In the genomic region with DNA sequence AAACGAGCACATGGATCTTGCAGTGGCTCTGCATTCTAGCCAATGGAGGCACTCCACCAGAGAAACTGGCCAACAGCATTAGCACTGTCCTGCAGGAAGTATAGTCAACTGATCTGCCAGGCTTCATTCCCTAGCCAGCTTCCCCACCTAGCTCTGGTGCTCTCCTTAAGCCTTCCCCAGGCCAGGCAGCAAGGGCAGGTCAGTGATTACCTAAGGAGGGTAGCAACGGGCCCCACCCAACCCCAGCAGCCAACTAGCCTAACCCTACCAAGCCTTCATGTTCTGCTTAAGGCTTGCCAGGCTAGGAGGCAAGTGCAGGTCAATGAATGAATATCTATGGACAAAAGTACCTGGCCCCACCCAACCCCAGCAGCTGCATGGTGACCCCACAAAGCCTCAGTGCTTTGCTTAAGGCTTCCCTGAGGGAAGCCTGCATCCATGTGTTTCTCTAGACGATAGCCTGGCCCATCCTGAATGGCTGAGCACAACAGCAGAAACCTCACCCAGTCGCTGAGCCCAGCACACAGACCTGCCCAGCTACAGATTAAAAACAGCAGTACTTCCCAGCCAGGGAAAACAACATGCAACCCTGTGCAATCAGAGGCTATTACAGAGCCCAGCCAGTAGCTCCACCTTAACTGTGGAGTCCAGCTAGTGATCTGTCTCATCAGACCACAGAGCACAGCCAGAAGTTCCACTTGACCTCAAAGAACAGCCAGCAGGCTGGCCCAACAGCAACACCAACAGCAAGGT, we compare ENCODE assay signal across 18 cellular contexts. TPM values are rescaled to one million over a fixed set of nuclear protein-coding genes. Genes with fewer than 3 reads are reported as not detected.
A peak's percentile ranks its signal among the peaks of the same experiment; 100 is the strongest.
DNase-seq lines count a peak whose midpoint lies in the region; ATAC-seq and TF ChIP-seq lines count a peak whose summit lies in the region.
"Had no signal": no experiment of that assay in that cellular context is flagged by ENCODE, and none has a peak within 500 bp of the region (broad histone marks: within the 10 kb centered on the region; RNA-seq: fewer than 3 reads in every experiment).

No MANE protein-coding gene starts in this region.

- peaks cover 31 to 51% (median 41%) of the 10 kb centered on the region in 6 donors for H3K9me3 Mint-ChIP-seq in immature natural killer cell
- H3K9me3 Mint-ChIP-seq in natural killer cell treated with Interleukin-12 subunit alpha and Interleukin-12 subunit beta and Interleukin-15 and Interleukin-18, amount 100 ng/mL, for 72 hours, result peaks cover 11% of the 10 kb centered on the region

- H3K4me1 Mint-ChIP-seq in immature natural killer cell, result peaks cover 28 to 42% of the 10 kb centered on the region in 2 donors
- H3K4me1 Mint-ChIP-seq in natural killer cell treated with Interleukin-12 subunit alpha and Interleukin-12 subunit beta and Interleukin-15 and Interleukin-18, amount 100 ng/mL, for 72 hours (ENCODE audit: low read depth in 2 of 2), result peaks cover 12 to 13% of the 10 kb centered on the region in 2 donors
- H3K4me1 Mint-ChIP-seq: B cell had no signal

- H3K27ac ChIP-seq in colonic mucosa, result peak overlapping the region; percentile 68
- H3K27ac ChIP-seq: KMS-11, PC-9 had no signal

- H3K4me3 Mint-ChIP-seq in immature natural killer cell, result peak overlapping the region; percentile 39 to 59 (median 56)
- no peak overlapping the region for H3K4me3 Mint-ChIP-seq in natural killer cell treated with Interleukin-12 subunit alpha and Interleukin-12 subunit beta and Interleukin-15 and Interleukin-18, amount 100 ng/mL, for 72 hours
- H3K4me3 Mint-ChIP-seq: B cell, CD14-positive monocyte had no signal

- H3K36me3 Mint-ChIP-seq in immature natural killer cell, result peaks cover 29 to 39% (median 34%) of the 10 kb centered on the region in 3 donors
- H3K36me3 Mint-ChIP-seq in natural killer cell treated with Interleukin-12 subunit alpha and Interleukin-12 subunit beta and Interleukin-15 and Interleukin-18, amount 100 ng/mL, for 72 hours, result peaks cover 30% of the 10 kb centered on the region
- H3K36me3 Mint-ChIP-seq: CD14-positive monocyte had no signal

- no peaks in the 10 kb centered on the region for H3K4me1 ChIP-seq in colonic mucosa

- H3K27ac Mint-ChIP-seq in immature natural killer cell, result peak overlapping the region; percentile 72 to 94 (median 82)
- peak overlapping the region; percentile 24 to 27 for H3K27ac Mint-ChIP-seq in natural killer cell treated with Interleukin-12 subunit alpha and Interleukin-12 subunit beta and Interleukin-15 and Interleukin-18, amount 100 ng/mL, for 72 hours
- H3K27ac Mint-ChIP-seq: B cell, CD14-positive monocyte had no signal

- intact Hi-C loops in colonic mucosa (cut with DNase I), result no loop called here

- no peak for TF ChIP-seq CTCF in colonic mucosa (IDR thresholded peaks at IDR 0.05)

- ATAC-seq in natural killer cell treated with Interleukin-12 subunit alpha and Interleukin-12 subunit beta and Interleukin-15 and Interleukin-18, amount 100 ng/mL, for 72 hours, result no peak

- DNase-seq in HT-29 (ENCODE audit: low spot score), result peak; percentile 86
- DNase-seq in colonic mucosa, result peak; percentile 79
- no peak for DNase-seq in immature natural killer cell
- no peak for DNase-seq in natural killer cell treated with Interleukin-12 subunit alpha and Interleukin-12 subunit beta and Interleukin-15 and Interleukin-18, amount 100 ng/mL, for 72 hours (ENCODE audit: low spot score)
- DNase-seq in NCI-H187 treated with DMSO at 0.1 percent for 48 hours (lab: John Stamatoyannopoulos, UW), result no peak
- DNase-seq in AG08396 (ENCODE audit: low spot score), result no peak
- DNase-seq in epidermal melanocyte (ENCODE audit: insufficient read length, low spot score), result no peak
- DNase-seq: IMR-90, NCI-H1694 treated with DMSO at 0.1 percent for 48 hours, NCI-H2107, NCI-H2227 treated with DMSO at 0.1 percent for 48 hours, NCI-H510A, PC-9, RPMI8226, SHP77 had no signal

- no peaks in the 10 kb centered on the region for H3K36me3 ChIP-seq in colonic mucosa

- H3K9me3 ChIP-seq in colonic mucosa, result no peaks in the 10 kb centered on the region

- H3K4me3 ChIP-seq in colonic mucosa, result no peak overlapping the region
- H3K4me3 ChIP-seq: PC-9 had no signal

- H3K27me3 Mint-ChIP-seq in immature natural killer cell (ENCODE audit: low read depth in 3 of 3), result peaks cover 0 to 3% (median 1%) of the 10 kb centered on the region in 3 donors
- no peaks in the 10 kb centered on the region for H3K27me3 Mint-ChIP-seq in natural killer cell treated with Interleukin-12 subunit alpha and Interleukin-12 subunit beta and Interleukin-15 and Interleukin-18, amount 100 ng/mL, for 72 hours

- H3K9ac ChIP-seq in colonic mucosa (ENCODE audit: low read depth in 2 of 2, low read length in 2 of 2), result peak overlapping the region in 1 of 2 donors; percentile 10
- H3K9ac ChIP-seq: KMS-11 had no signal

- H3K27me3 ChIP-seq in colonic mucosa, result no peaks in the 10 kb centered on the region

RNA-seq across cellular contexts. Expression of a gene that starts 28.5 kb away (rescaled TPM):
- 5.6 and 12.5 TPM in 2 replicates for total RNA-seq in HT-29 (2014; rRNA removed; shearing (Covaris generic))
- total RNA-seq in colonic mucosa, result 100 to 1,000 TPM; 162 to 390 TPM
- 10 to 100 TPM in 1 of 3 donors, 1 to 10 TPM in 2; 2.2 to 11.4 (median 9.2) TPM for polyA plus RNA-seq in immature natural killer cell
- under 1 TPM; 0.31 to 0.38 TPM for total RNA-seq in natural killer cell treated with Interleukin-12 subunit alpha and Interleukin-12 subunit beta and Interleukin-15 and Interleukin-18, amount 100 ng/mL, for 72 hours

Comparison
In these comparisons a context has a peak if more than half of its experiments do, and no peak if none do; other contexts are left out.
1. DNase-seq: peak in HT-29 (single experiment) and colonic mucosa (single experiment); none in immature natural killer cell (0 of 3), natural killer cell treated with Interleukin-12 subunit alpha and Interleukin-12 subunit beta and Interleukin-15 and Interleukin-18, amount 100 ng/mL, for 72 hours (single experiment), NCI-H187 treated with DMSO at 0.1 percent for 48 hours (single experiment), AG08396 (single experiment) and epidermal melanocyte (single experiment).
2. RNA of a gene that starts 28.5 kb away (total RNA-seq): 162 to 390 TPM in colonic mucosa; 5.6 to 12.5 TPM in HT-29 and 0.31 to 0.38 TPM in natural killer cell treated with Interleukin-12 subunit alpha and Interleukin-12 subunit beta and Interleukin-15 and Interleukin-18, amount 100 ng/mL, for 72 hours; every median in the first group is over 10 times any median in the second.